Comparison of ENCODE assay signal across 30 cellular contexts in the genomic region with DNA sequence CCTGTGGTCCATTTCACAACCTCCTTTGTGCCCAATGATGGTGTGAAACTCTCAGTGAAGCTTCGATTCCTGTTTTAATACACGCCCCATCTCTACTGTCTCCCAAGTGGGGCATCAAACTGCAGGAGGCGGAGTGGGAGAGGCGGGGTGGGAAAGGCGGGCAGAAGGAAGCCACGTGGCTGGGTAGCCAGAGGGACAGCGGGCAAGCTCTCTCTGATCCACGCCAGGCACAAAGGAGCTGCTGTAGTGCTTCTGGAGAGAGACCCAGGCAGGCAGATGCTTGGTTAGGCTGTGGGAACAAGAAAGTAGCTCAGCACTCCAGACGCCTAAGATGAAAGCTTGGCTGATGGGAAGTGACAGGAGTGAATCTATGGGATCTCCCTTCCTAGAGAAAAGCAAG. TPM values are rescaled to one million over a fixed set of nuclear protein-coding genes. Genes with fewer than 3 reads are reported as not detected.
DNase-seq lines count a peak whose midpoint lies in the region; ATAC-seq, FAIRE-seq and TF ChIP-seq lines count a peak whose summit lies in the region.
"Had no signal": no experiment of that assay in that cellular context is flagged by ENCODE, and none has a peak within 500 bp of the region (broad histone marks: within the 10 kb centered on the region; RNA-seq: fewer than 3 reads in every experiment).

No MANE protein-coding gene starts in this region.

- WGBS in GM12878 (ENCODE audit: insufficient coverage, insufficient replicate concordance, low lambda C conversion rate, missing lambda C conversion rate) = 36% methylated on average over 9 of the region's 9 CpGs

- H4K20me1 ChIP-seq in GM12878 (ENCODE audit: control insufficient read depth, insufficient read depth) = no peaks in the 10 kb centered on the region

- H3K27me3 ChIP-seq in GM12878 (replicated peaks in 1 of 2; ENCODE audit: control insufficient read depth in 2 of 2, insufficient read depth in 2 of 2, low read length in 1 of 2) = peaks cover 2 to 5% of the 10 kb centered on the region in 2 experiments
- H3K27me3 ChIP-seq: BE2C, SJSA1 had no signal

- H3K4me2 ChIP-seq in GM12878 (ENCODE audit: control insufficient read depth, insufficient read depth) = no peak overlapping the region

- TF ChIP-seq EP300 in GM12878 (IDR thresholded peaks at IDR 0.05; ENCODE audit: borderline replicate concordance in 1 of 2, control insufficient read depth in 1 of 2, low read depth in 2 of 2, low read length in 2 of 2) = no peak

- TF ChIP-seq POLR2A in GM12878 (IDR thresholded peaks at IDR 0.05; ENCODE audit: low read depth, low read length) = no peak

- ATAC-seq in GM12878 = peak; percentile 38; the same call in 1 of the 3 replicates
- no peak for ATAC-seq in GM18498 (IDR thresholded peaks at IDR 0.05; ENCODE audit: unreplicated experiment)
- no peak for ATAC-seq in HG02840 (IDR thresholded peaks at IDR 0.05; ENCODE audit: low FRiP score, unreplicated experiment)
- ATAC-seq: activated CD8-positive, alpha-beta T cell treated with anti-CD3 and anti-CD28 coated beads for 36 hours; psoas muscle; T-cell had no signal

- H3K4me3 ChIP-seq in GM12878 = no peak overlapping the region
- H3K4me3 ChIP-seq: HAP-1, psoas muscle, SJSA1 had no signal

- intact Hi-C loops in GM12878 (cut with micrococcal nuclease; ENCODE audit: unreplicated experiment) = loop anchor here (2.0 kb wide), 1 partner anchor 19 kb away; no protein-coding TSS in a partner anchor

- POLR2A ChIA-PET in GM12878 (lab: Charles Lee) = no interaction called here

- no peak overlapping the region for H3K27ac ChIP-seq in GM12878 (ENCODE audit: control insufficient read depth, insufficient read depth)
- H3K27ac ChIP-seq: epithelial cell of prostate, psoas muscle, SJSA1 had no signal

- no peak for FAIRE-seq in GM12878 (lab: Jason Lieb, UNC)
- FAIRE-seq: TTC549 had no signal

- H2AFZ ChIP-seq in GM12878 (ENCODE audit: control insufficient read depth, low read depth, low read length) = no peak overlapping the region

- RAD21 ChIA-PET in GM12878 (lab: Charles Lee; ENCODE audit: unreplicated experiment) = no interaction called here

- DNase-seq in COLO829 (ENCODE audit: low spot score) (peak; percentile 82), GM12878 (ENCODE audit: low read depth, low spot score) (no peak), globus pallidus (ENCODE audit: low spot score) (peak; percentile 96), occipital lobe (lab: John Stamatoyannopoulos, UW) (peak; percentile 70), NCI-H2227 (lab: John Stamatoyannopoulos, UW; ENCODE audit: unreplicated experiment) (no peak)
- DNase-seq in stimulated activated CD4-positive, alpha-beta T cell treated with anti-CD3 and anti-CD28 coated beads, Interleukin-1b, Interleukin-23, amount 100 ng/mL, for 48 hours = no peak
- DNase-seq: activated CD4-positive, CD25-positive, alpha-beta regulatory T cell treated with anti-CD3 and anti-CD28 coated beads, Interleukin-2, amount 50 U/mL, for 72 hours; activated CD8-positive, alpha-beta T cell treated with anti-CD3 and anti-CD28 coated beads for 36 hours; activated naive CD8-positive, alpha-beta T cell treated with anti-CD3 and anti-CD28 coated beads, Interleukin-2, amount 10 ng/mL, durations not matched to agents 7 days and 5 days; BE2C; cerebellar nuclear complex; KBM-7; kidney glomerular epithelial cell; NCI-H2029; NCI-H2227 treated with DMSO at 0.1 percent for 48 hours; NCI-H774; psoas muscle; stimulated activated naive CD4-positive, alpha-beta T cell; T-cell had no signal

- H3K9me3 ChIP-seq in GM12878 (replicated peaks; ENCODE audit: control insufficient read depth, insufficient read depth, low read length) = no peaks in the 10 kb centered on the region
- H3K9me3 ChIP-seq: BE2C, psoas muscle had no signal

- no peaks in the 10 kb centered on the region for H3K79me2 ChIP-seq in GM12878 (ENCODE audit: control insufficient read depth, insufficient read depth, low read length)

- no peak for TF ChIP-seq RAD21 in GM12878 (IDR thresholded peaks at IDR 0.05; ENCODE audit: insufficient read depth, low read depth, low read length)

- H3K9ac ChIP-seq in GM12878 (ENCODE audit: control insufficient read depth, insufficient read depth, low read length) = no peak overlapping the region

- H3K4me1 ChIP-seq in GM12878 (ENCODE audit: control insufficient read depth, insufficient read depth, low read length) = no peaks in the 10 kb centered on the region
- H3K4me1 ChIP-seq: HAP-1, psoas muscle, SJSA1 had no signal

- H3K36me3 ChIP-seq in GM12878 (ENCODE audit: control insufficient read depth in 2 of 2, insufficient read depth in 2 of 2, low read length in 1 of 2) = no peaks in the 10 kb centered on the region
- H3K36me3 ChIP-seq: BE2C, HAP-1, SJSA1 had no signal

- SMC1A ChIA-PET in GM12878 (lab: Charles Lee; ENCODE audit: uncharacterized antibody, unreplicated experiment) = interaction anchor here (1.4 kb wide), 1 partner anchor 13 kb away, joined by 3 read pairs; no protein-coding TSS in a partner anchor

- CTCF ChIA-PET in GM12878 (lab: Yijun Ruan, JAX) = no interaction called here

- BruUV-seq in GM12878 (replicated peaks; lab: Mats Ljungman, UMichigan) = no TSS peak

- TF ChIP-seq CTCF in GM12878 (IDR thresholded peaks at IDR 0.05 in 2 of 3, conservative IDR thresholded peaks at IDR 0.05 in 1 of 3; ENCODE audit: control insufficient read depth in 2 of 3, extremely low read depth in 1 of 3, insufficient read depth in 1 of 3, low read depth in 3 of 3, low read length in 3 of 3) = no peak

- in situ Hi-C loops in GM12878 (cut with MboI) = no loop called here

TF ChIP-seq in GM12878, 131 proteins besides CTCF, POLR2A, EP300 and RAD21:
- TF ChIP-seq NR2C2 (IDR thresholded peaks at IDR 0.05; ENCODE audit: borderline replicate concordance, control insufficient read depth, insufficient read length, low read depth) = no peak

RNA-seq across cellular contexts. Expression of gene TRIM67, which starts 25.7 kb away (rescaled TPM):
- not detected in 2 replicates for total RNA-seq in GM12878 (2013; cell fraction: nucleolus; rRNA removed)
- total RNA-seq in GM12878 (2014; rRNA removed) (not detected in 2 replicates), GM12878 (2014; rRNA removed; fragmentation: Illumina TruSeq; extraction: Trizol) (not detected in 2 replicates), GM12878 (2021) (not detected in 2 replicates), occipital lobe (44.9 TPM)
- polyA plus RNA-seq in GM12878 (2011; ENCODE audit: low read depth) = not detected
- polyA plus RNA-seq in GM12878 (2011; rRNA removed) (0.01 TPM in 1 of 2 replicates, not detected in the other), GM12878 (2014; fragmentation: Illumina TruSeq; extraction: Trizol) (under 0.01 TPM in 1 of 2 replicates, not detected in the other), GM12878 (2014; fragmentation: Nextera tagmentation; extraction: Ambion mirVana) (not detected), GM12878 (2014; rRNA removed) (0.01 TPM in 1 of 2 replicates, not detected in the other), GM12878 (2016; fragmentation: Nextera tagmentation; extraction: Ambion mirVana) (not detected)
- polyA plus RNA-seq in GM12878 (2011; cell fraction: cytosol; rRNA removed) = 0.01 and 0.02 TPM in 2 replicates
- 0.03 TPM in 1 of 2 replicates, not detected in the other for polyA plus RNA-seq in GM12878 (2011; cell fraction: nucleus; rRNA removed)
- not detected in 2 replicates for polyA plus RNA-seq in GM12878 (2012)
- not detected in 2 replicates for polyA minus RNA-seq in GM12878 (2011; rRNA and poly(A)+ RNA removed)
- not detected in 2 replicates for polyA minus RNA-seq in GM12878 (2011; cell fraction: cytosol; rRNA and poly(A)+ RNA removed)
- not detected in 2 replicates for polyA minus RNA-seq in GM12878 (2011; cell fraction: nucleus; rRNA and poly(A)+ RNA removed)
- total RNA-seq: activated CD8-positive, alpha-beta T cell treated with anti-CD3 and anti-CD28 coated beads for 36 hours; activated naive CD8-positive, alpha-beta T cell treated with anti-CD3 and anti-CD28 coated beads, Interleukin-2, amount 10 ng/mL, durations not matched to agents 7 days and 5 days; activated T-helper 2 cell treated with anti-CD3 and anti-CD28 coated beads, Interferon-gamma antibody, Interleukin-2, Interleukin-4, amounts not matched to agents 10 μg/mL and 5 μg/mL and 100 μg/mL, durations not matched to agents 14 hours and 24 hours and 36 hours; HT1080; lung microvascular endothelial cell; MCF 10A; myocyte; T-cell had no signal
- polyA plus RNA-seq: psoas muscle had no signal

RNA-seq across cellular contexts. Expression of gene GNPAT, which starts 53.5 kb away (rescaled TPM):
- 60.8 and 60.9 TPM in 2 replicates for total RNA-seq in GM12878 (2013; cell fraction: nucleolus; rRNA removed)
- 48.9 and 63.9 TPM in 2 replicates for total RNA-seq in GM12878 (2014; rRNA removed)
- 48.7 and 49.6 TPM in 2 replicates for total RNA-seq in GM12878 (2014; rRNA removed; fragmentation: Illumina TruSeq; extraction: Trizol)
- 37.7 and 44.0 TPM in 2 replicates for total RNA-seq in GM12878 (2021)
- polyA plus RNA-seq in GM12878 (2011; ENCODE audit: low read depth) = 21.6 TPM
- polyA plus RNA-seq in GM12878 (2011; rRNA removed) = 57.0 and 83.1 TPM in 2 replicates
- 23.8 and 26.4 TPM in 2 replicates for polyA plus RNA-seq in GM12878 (2011; cell fraction: cytosol; rRNA removed)
- 58.7 and 59.0 TPM in 2 replicates for polyA plus RNA-seq in GM12878 (2011; cell fraction: nucleus; rRNA removed)
- polyA plus RNA-seq in GM12878 (2012) = 21.4 and 32.9 TPM in 2 replicates
- polyA plus RNA-seq in GM12878 (2014; fragmentation: Illumina TruSeq; extraction: Trizol) = 45.6 and 51.4 TPM in 2 replicates
- polyA plus RNA-seq in GM12878 (2014; fragmentation: Nextera tagmentation; extraction: Ambion mirVana) = 10 to 100 TPM; 24.0 to 30.1 TPM
- polyA plus RNA-seq in GM12878 (2014; rRNA removed) = 33.9 and 43.2 TPM in 2 replicates
- 10 to 100 TPM; 67.9 to 70.6 TPM for polyA plus RNA-seq in GM12878 (2016; fragmentation: Nextera tagmentation; extraction: Ambion mirVana)
- 37.5 and 43.2 TPM in 2 replicates for polyA minus RNA-seq in GM12878 (2011; rRNA and poly(A)+ RNA removed)
- 12.8 and 17.4 TPM in 2 replicates for polyA minus RNA-seq in GM12878 (2011; cell fraction: cytosol; rRNA and poly(A)+ RNA removed)
- polyA minus RNA-seq in GM12878 (2011; cell fraction: nucleus; rRNA and poly(A)+ RNA removed) = 20.0 and 23.1 TPM in 2 replicates
- total RNA-seq in occipital lobe = 57.1 TPM

Comparison
In these comparisons a context has a peak if more than half of its experiments do, and no peak if none do; other contexts are left out.
1. DNase-seq: peak in COLO829 (single experiment), globus pallidus (single experiment) and occipital lobe (single experiment); none in GM12878 (single experiment), NCI-H2227 (single experiment) and stimulated activated CD4-positive, alpha-beta T cell treated with anti-CD3 and anti-CD28 coated beads, Interleukin-1b, Interleukin-23, amount 100 ng/mL, for 48 hours (single experiment).
2. RNA of gene TRIM67, which starts 25.7 kb away (total RNA-seq): 44.9 TPM in occipital lobe (single experiment); not detected in GM12878; every median in the first group is over 10 times any median in the second.